Comparison of ENCODE assay signal across 7 cellular contexts in genomic region chr16:1239575-1239974, GRCh38. TPM values are rescaled to one million over a fixed set of nuclear protein-coding genes. Genes with fewer than 3 reads are reported as not detected.
"Had no signal": no experiment of that assay in that cellular context is flagged by ENCODE, and none has a peak within 500 bp of the region (broad histone marks: within the 10 kb centered on the region; RNA-seq: fewer than 3 reads in every experiment).

No MANE protein-coding gene starts in this region.

RNA-seq across cellular contexts. Expression of gene TPSAB1, which starts 0.9 kb away (rescaled TPM):
- total RNA-seq: HT-29, LHCN-M2, MCF 10A, OCI-LY7, PC-3, SK-MEL-5 had no signal
- polyA plus RNA-seq: SK-N-SH had no signal

RNA-seq across cellular contexts. Expression of gene TPSB2, which starts 9.6 kb away (rescaled TPM):
- total RNA-seq: HT-29, LHCN-M2, MCF 10A, OCI-LY7, PC-3, SK-MEL-5 had no signal
- polyA plus RNA-seq: SK-N-SH had no signal

RNA-seq across cellular contexts. Expression of gene TPSG1, which starts 14.5 kb away (rescaled TPM):
- total RNA-seq: LHCN-M2, MCF 10A, OCI-LY7, PC-3, SK-MEL-5 had no signal
- polyA plus RNA-seq: SK-N-SH had no signal

RNA-seq across cellular contexts. Expression of gene TPSD1, which starts 16.3 kb away (rescaled TPM):
- total RNA-seq: HT-29, LHCN-M2, MCF 10A, OCI-LY7, PC-3, SK-MEL-5 had no signal
- polyA plus RNA-seq: SK-N-SH had no signal
